ENCODE assay signal across 19 cellular contexts in genomic region chr10:71468363-71469094, GRCh38.
DNase-seq lines count a peak whose midpoint lies in the region; ATAC-seq and TF ChIP-seq lines count a peak whose summit lies in the region.
"Had no signal": no experiment of that assay in that cellular context is flagged by ENCODE, and none has a peak within 500 bp of the region (broad histone marks: within the 10 kb centered on the region; RNA-seq: fewer than 3 reads in every experiment).

No MANE protein-coding gene starts in this region.

- no peak overlapping the region for H3K4me3 ChIP-seq in right atrium auricular region

- CTCF ChIA-PET in activated CD8-positive, alpha-beta memory T cell treated with anti-CD3 and anti-CD28 coated beads, Interleukin-2, amount 10 ng/mL, durations not matched to agents 7 days and 5 days (lab: Charles Lee): interaction anchor here (1.1 to 1.3 kb wide), 2 partner anchors 11 to 17 kb away, joined by 3 to 4 read pairs; no protein-coding TSS in a partner anchor

- no peaks in the 10 kb centered on the region for H3K4me1 Mint-ChIP-seq in stimulated activated effector memory CD8-positive, alpha-beta T cell treated with anti-CD3 and anti-CD28 coated beads, Interleukin-12 subunit alpha, Interleukin-12 subunit beta, amount 100 ng/mL, for 72 hours
- no peaks in the 10 kb centered on the region for H3K4me1 Mint-ChIP-seq in activated CD8-positive, alpha-beta memory T cell treated with anti-CD3 and anti-CD28 coated beads, Interleukin-2, amount 10 ng/mL, durations not matched to agents 7 days and 5 days
- H3K4me1 Mint-ChIP-seq: CD8-positive, alpha-beta memory T cell; T-cell had no signal

- H3K27ac Mint-ChIP-seq in stimulated activated effector memory CD8-positive, alpha-beta T cell treated with anti-CD3 and anti-CD28 coated beads, Interleukin-12 subunit alpha, Interleukin-12 subunit beta, amount 100 ng/mL, for 72 hours: no peak overlapping the region
- no peak overlapping the region for H3K27ac Mint-ChIP-seq in activated CD8-positive, alpha-beta memory T cell treated with anti-CD3 and anti-CD28 coated beads, Interleukin-2, amount 10 ng/mL, durations not matched to agents 7 days and 5 days
- H3K27ac Mint-ChIP-seq: T-cell had no signal

- no peaks in the 10 kb centered on the region for H3K36me3 ChIP-seq in right atrium auricular region

- intact Hi-C loops in Right ventricle myocardium inferior (cut with DNase I): no loop called here

- in situ Hi-C loops in G401 (cut with HindIII; ENCODE audit: low sequenced_read_pairs): no loop called here

- H3K4me3 Mint-ChIP-seq in stimulated activated effector memory CD8-positive, alpha-beta T cell treated with anti-CD3 and anti-CD28 coated beads, Interleukin-12 subunit alpha, Interleukin-12 subunit beta, amount 100 ng/mL, for 72 hours: no peak overlapping the region
- H3K4me3 Mint-ChIP-seq in activated CD8-positive, alpha-beta memory T cell treated with anti-CD3 and anti-CD28 coated beads, Interleukin-2, amount 10 ng/mL, durations not matched to agents 7 days and 5 days: no peak overlapping the region
- H3K4me3 Mint-ChIP-seq: CD8-positive, alpha-beta memory T cell; T-cell had no signal

- no peak for DNase-seq in Right ventricle myocardium inferior (ENCODE audit: missing footprints)
- DNase-seq in right atrium auricular region (ENCODE audit: low spot score): no peak
- DNase-seq in G401 (ENCODE audit: low spot score): peak; percentile 58
- DNase-seq in cerebellar cortex (ENCODE audit: low spot score): peak; percentile 47
- DNase-seq in stimulated activated effector memory CD8-positive, alpha-beta T cell treated with anti-CD3 and anti-CD28 coated beads, Interleukin-12 subunit alpha, Interleukin-12 subunit beta, amount 100 ng/mL, for 72 hours (ENCODE audit: low spot score in 2 of 2): no peak
- DNase-seq in activated CD8-positive, alpha-beta memory T cell treated with anti-CD3 and anti-CD28 coated beads, Interleukin-2, amount 10 ng/mL, durations not matched to agents 7 days and 5 days: no peak
- DNase-seq: CD8-positive, alpha-beta memory T cell; GOT3; KBM-7; NCI-H187; NCI-H2107; NCI-H226; NCI-H526; SHP77 treated with DMSO at 0.1 percent for 48 hours; T-cell had no signal

- H3K27ac ChIP-seq in right atrium auricular region: no peak overlapping the region

- peaks cover 4% of the 10 kb centered on the region for H3K27me3 Mint-ChIP-seq in activated CD8-positive, alpha-beta memory T cell treated with anti-CD3 and anti-CD28 coated beads, Interleukin-2, amount 10 ng/mL, durations not matched to agents 7 days and 5 days
- H3K27me3 Mint-ChIP-seq: T-cell had no signal

- no peaks in the 10 kb centered on the region for H3K9me3 ChIP-seq in right atrium auricular region

- TF ChIP-seq CTCF in right atrium auricular region (IDR thresholded peaks at IDR 0.05): no peak

- ATAC-seq in Right ventricle myocardium inferior (peak; percentile 38), GM19324 (IDR thresholded peaks at IDR 0.05; ENCODE audit: low FRiP score, unreplicated experiment) (no peak), GM21825 (IDR thresholded peaks at IDR 0.05; ENCODE audit: unreplicated experiment) (no peak)
- ATAC-seq in stimulated activated effector memory CD8-positive, alpha-beta T cell treated with anti-CD3 and anti-CD28 coated beads, Interleukin-12 subunit alpha, Interleukin-12 subunit beta, amount 100 ng/mL, for 72 hours: peak; percentile 16
- ATAC-seq in activated CD8-positive, alpha-beta memory T cell treated with anti-CD3 and anti-CD28 coated beads, Interleukin-2, amount 10 ng/mL, durations not matched to agents 7 days and 5 days: no peak
- ATAC-seq: HepG2, SK-N-SH treated with all-trans-retinoic acid at 6 μM for 48 hours, T-cell had no signal

- no peaks in the 10 kb centered on the region for H3K36me3 Mint-ChIP-seq in stimulated activated effector memory CD8-positive, alpha-beta T cell treated with anti-CD3 and anti-CD28 coated beads, Interleukin-12 subunit alpha, Interleukin-12 subunit beta, amount 100 ng/mL, for 72 hours
- H3K36me3 Mint-ChIP-seq in activated CD8-positive, alpha-beta memory T cell treated with anti-CD3 and anti-CD28 coated beads, Interleukin-2, amount 10 ng/mL, durations not matched to agents 7 days and 5 days: no peaks in the 10 kb centered on the region
- H3K36me3 Mint-ChIP-seq: CD8-positive, alpha-beta memory T cell; T-cell had no signal

- H3K27me3 ChIP-seq in right atrium auricular region: no peaks in the 10 kb centered on the region

- H3K9me3 Mint-ChIP-seq in stimulated activated effector memory CD8-positive, alpha-beta T cell treated with anti-CD3 and anti-CD28 coated beads, Interleukin-12 subunit alpha, Interleukin-12 subunit beta, amount 100 ng/mL, for 72 hours: no peaks in the 10 kb centered on the region
- no peaks in the 10 kb centered on the region for H3K9me3 Mint-ChIP-seq in activated CD8-positive, alpha-beta memory T cell treated with anti-CD3 and anti-CD28 coated beads, Interleukin-2, amount 10 ng/mL, durations not matched to agents 7 days and 5 days (ENCODE audit: low read depth)
- H3K9me3 Mint-ChIP-seq: CD8-positive, alpha-beta memory T cell; T-cell had no signal

- peaks cover 0 to 17% of the 10 kb centered on the region in 2 donors for H3K4me1 ChIP-seq in right atrium auricular region

Comparison
In these comparisons a context has a peak if more than half of its experiments do, and no peak if none do; other contexts are left out.
1. ATAC-seq: peak in Right ventricle myocardium inferior (single experiment) and stimulated activated effector memory CD8-positive, alpha-beta T cell treated with anti-CD3 and anti-CD28 coated beads, Interleukin-12 subunit alpha, Interleukin-12 subunit beta, amount 100 ng/mL, for 72 hours (single experiment); none in GM19324 (single experiment), GM21825 (single experiment) and activated CD8-positive, alpha-beta memory T cell treated with anti-CD3 and anti-CD28 coated beads, Interleukin-2, amount 10 ng/mL, durations not matched to agents 7 days and 5 days (single experiment).
2. DNase-seq: peak in G401 (single experiment) and cerebellar cortex (single experiment); none in Right ventricle myocardium inferior (single experiment), right atrium auricular region (single experiment), stimulated activated effector memory CD8-positive, alpha-beta T cell treated with anti-CD3 and anti-CD28 coated beads, Interleukin-12 subunit alpha, Interleukin-12 subunit beta, amount 100 ng/mL, for 72 hours (0 of 2) and activated CD8-positive, alpha-beta memory T cell treated with anti-CD3 and anti-CD28 coated beads, Interleukin-2, amount 10 ng/mL, durations not matched to agents 7 days and 5 days (single experiment).